9 cellular contexts compared by ENCODE assay signal in the genomic region with DNA sequence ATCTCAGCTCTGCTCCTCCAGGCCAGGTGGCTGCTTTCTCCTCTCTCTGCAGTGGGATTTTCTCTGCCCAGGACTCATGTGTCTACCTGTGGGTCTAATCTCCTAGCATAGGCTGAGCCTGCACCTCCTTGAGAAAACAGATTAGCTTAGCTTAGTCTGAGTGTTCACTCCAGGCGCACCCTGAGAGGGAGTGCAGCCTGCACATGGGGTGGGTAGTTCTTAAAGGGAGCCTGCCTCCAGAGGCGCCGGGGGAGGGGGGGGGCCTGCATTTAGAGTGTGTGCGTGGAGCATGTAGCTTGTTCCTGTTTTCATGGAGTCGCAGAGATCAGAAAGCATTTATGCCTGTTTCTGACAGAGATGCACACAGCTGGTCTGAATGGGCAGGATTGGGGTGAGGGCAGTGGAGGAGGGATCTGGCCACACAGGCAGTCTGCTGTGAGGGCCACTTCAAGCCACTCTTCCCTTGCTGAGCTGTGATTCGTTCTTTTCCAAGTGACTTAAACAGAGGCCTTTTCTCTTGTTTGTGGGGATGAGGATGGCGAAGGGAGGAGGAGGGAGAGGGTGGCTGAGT. TPM values are rescaled to one million over a fixed set of nuclear protein-coding genes. Genes with fewer than 3 reads are reported as not detected.
DNase-seq lines count a peak whose midpoint lies in the region; ATAC-seq, FAIRE-seq and TF ChIP-seq lines count a peak whose summit lies in the region.
"Had no signal": no experiment of that assay in that cellular context is flagged by ENCODE, and none has a peak within 500 bp of the region (broad histone marks: within the 10 kb centered on the region; RNA-seq: fewer than 3 reads in every experiment).

No MANE protein-coding gene starts in this region.

- no peak overlapping the region for H2AFZ ChIP-seq in HepG2 (ENCODE audit: low read length)

- no peak for ATAC-seq in HepG2
- ATAC-seq in memory B cell (ENCODE audit: low read depth), result peak; percentile 41
- ATAC-seq in GM18907 (IDR thresholded peaks at IDR 0.05; ENCODE audit: unreplicated experiment), result no peak
- no peak for ATAC-seq in GM18867 (IDR thresholded peaks at IDR 0.05; ENCODE audit: unreplicated experiment)
- ATAC-seq in GM21423 (IDR thresholded peaks at IDR 0.05; ENCODE audit: unreplicated experiment), result no peak

- H3K4me1 Mint-ChIP-seq in activated naive CD8-positive, alpha-beta T cell treated with anti-CD3 and anti-CD28 coated beads for 36 hours, result peaks cover 69% of the 10 kb centered on the region
- peaks cover 35% of the 10 kb centered on the region for H3K4me1 Mint-ChIP-seq in memory B cell

- FAIRE-seq in HepG2 (lab: Jason Lieb, UNC) (no peak), kidney (lab: Jason Lieb, UNC) (no peak)

- no peak overlapping the region for H3K4me3 Mint-ChIP-seq in activated naive CD8-positive, alpha-beta T cell treated with anti-CD3 and anti-CD28 coated beads for 36 hours
- H3K4me3 Mint-ChIP-seq in memory B cell, result peak overlapping the region; percentile 4

- H3K9me3 ChIP-seq in liver (ENCODE audit: control insufficient read depth in 4 of 4, low read length in 3 of 4), result no peaks in the 10 kb centered on the region
- no peaks in the 10 kb centered on the region for H3K9me3 ChIP-seq in HepG2 (ENCODE audit: low read length)
- no peaks in the 10 kb centered on the region for H3K9me3 ChIP-seq in kidney (ENCODE audit: control insufficient read depth in 1 of 2, low read length in 2 of 2)

- H3K36me3 Mint-ChIP-seq in activated naive CD8-positive, alpha-beta T cell treated with anti-CD3 and anti-CD28 coated beads for 36 hours, result peaks cover 38% of the 10 kb centered on the region
- H3K36me3 Mint-ChIP-seq in memory B cell, result peaks cover 13% of the 10 kb centered on the region

- H3K9me3 Mint-ChIP-seq in activated naive CD8-positive, alpha-beta T cell treated with anti-CD3 and anti-CD28 coated beads for 36 hours, result no peaks in the 10 kb centered on the region
- no peaks in the 10 kb centered on the region for H3K9me3 Mint-ChIP-seq in memory B cell

- POLR2A ChIA-PET in HepG2 (lab: Yijun Ruan, JAX), result interaction anchor here (1.3 kb wide), 1 partner anchor 47 kb away, joined by 3 read pairs; no protein-coding TSS in a partner anchor

- CTCF ChIA-PET in HepG2 (lab: Yijun Ruan, JAX; ENCODE audit: low intra/inter-chr PET ratio, low total read pairs), result no interaction called here

- TF ChIP-seq RAD21 in liver (IDR thresholded peaks at IDR 0.05), result no peak
- TF ChIP-seq RAD21 in HepG2 (CRISPR knock-in tag; IDR thresholded peaks at IDR 0.05), result no peak

- in situ Hi-C loops in HepG2 (cut with HindIII; ENCODE audit: extremely low pct_ligation_motif_present, low pct_unique_long_range_greater_than_20kb), result no loop called here

- H3K4me2 ChIP-seq in HepG2 (ENCODE audit: low read depth, low read length), result no peak overlapping the region

- no peak for TF ChIP-seq POLR2A in HepG2 (IDR thresholded peaks at IDR 0.05; ENCODE audit: insufficient read depth in 1 of 2, low read depth in 2 of 2, low read length in 2 of 2)

- H3K4me3 ChIP-seq in liver (ENCODE audit: low read depth in 1 of 3, low read length in 3 of 3), result no peak overlapping the region
- no peak overlapping the region for H3K4me3 ChIP-seq in HepG2 (replicated peaks in 1 of 3; ENCODE audit: insufficient read depth in 1 of 3, low read depth in 2 of 3, low read length in 3 of 3)
- H3K4me3 ChIP-seq in kidney (ENCODE audit: low read length in 2 of 2), result no peak overlapping the region

- peak overlapping the region; percentile 72 to 83 for H3K27ac ChIP-seq in liver (ENCODE audit: low read depth in 1 of 2, low read length in 2 of 2)
- no peak overlapping the region for H3K27ac ChIP-seq in HepG2 (ENCODE audit: extremely low read length, insufficient read depth, low read length)
- no peak overlapping the region for H3K27ac ChIP-seq in kidney (ENCODE audit: low read depth in 2 of 2, low read length in 2 of 2)

- H3K79me2 ChIP-seq in HepG2 (ENCODE audit: insufficient read depth, low read length), result peaks cover 62% of the 10 kb centered on the region

- H4K20me1 ChIP-seq in HepG2 (ENCODE audit: insufficient read depth, low read length), result no peaks in the 10 kb centered on the region

- peak overlapping the region; percentile 31 for H3K27ac Mint-ChIP-seq in activated naive CD8-positive, alpha-beta T cell treated with anti-CD3 and anti-CD28 coated beads for 36 hours
- H3K27ac Mint-ChIP-seq in memory B cell, result no peak overlapping the region

- intact Hi-C loops in HepG2 (cut with micrococcal nuclease; ENCODE audit: unreplicated experiment) (no loop called here), kidney (cut with DNase I) (no loop called here)

- peaks cover 22 to 56% (median 35%) of the 10 kb centered on the region in 4 donors for H3K4me1 ChIP-seq in liver (ENCODE audit: control insufficient read depth in 4 of 4, insufficient read depth in 4 of 4, low read length in 3 of 4)
- H3K4me1 ChIP-seq in HepG2 (ENCODE audit: insufficient read depth, low read length), result peaks cover 70% of the 10 kb centered on the region
- peaks cover 2 to 4% of the 10 kb centered on the region in 2 donors for H3K4me1 ChIP-seq in kidney (ENCODE audit: control insufficient read depth in 1 of 2, insufficient read depth in 1 of 2, low read depth in 1 of 2, low read length in 2 of 2)

- DNase-seq in HepG2 (ENCODE audit: low spot score), result no peak
- no peak for DNase-seq in activated naive CD8-positive, alpha-beta T cell treated with anti-CD3 and anti-CD28 coated beads for 36 hours
- DNase-seq in memory B cell (ENCODE audit: low spot score in 2 of 2), result no peak
- DNase-seq in kidney, result no peak
- DNase-seq: NCI-H1694 treated with DMSO at 0.1 percent for 48 hours had no signal

- H3K9ac ChIP-seq in liver (ENCODE audit: low read depth in 1 of 2, low read length in 2 of 2) (no peak overlapping the region), HepG2 (ENCODE audit: insufficient read depth, low read depth, low read length) (no peak overlapping the region), kidney (ENCODE audit: low read length in 2 of 2) (no peak overlapping the region)

- TF ChIP-seq CTCF in liver (IDR thresholded peaks at IDR 0.05; ENCODE audit: low read depth, low read length, missing input control), result no peak
- no peak for TF ChIP-seq CTCF in HepG2 (CRISPR knock-in tag; IDR thresholded peaks at IDR 0.05)
- TF ChIP-seq CTCF in kidney (IDR thresholded peaks at IDR 0.05; ENCODE audit: borderline replicate concordance, extremely low read depth, insufficient read depth), result no peak

- H3K27me3 ChIP-seq in liver (ENCODE audit: control insufficient read depth in 4 of 4, insufficient read depth in 4 of 4, low read length in 3 of 4), result no peaks in the 10 kb centered on the region
- H3K27me3 ChIP-seq in HepG2 (ENCODE audit: control insufficient read depth in 1 of 2, insufficient read depth in 2 of 2, low read length in 2 of 2), result no peaks in the 10 kb centered on the region

- 84% methylated on average over 7 of the region's 7 CpGs for WGBS in liver
- WGBS in HepG2 (ENCODE audit: low lambda C conversion rate), result 88% methylated on average over 7 of the region's 7 CpGs

- BruUV-seq in HepG2 (replicated peaks; lab: Mats Ljungman, UMichigan), result no TSS peak

- no peaks in the 10 kb centered on the region for H3K27me3 Mint-ChIP-seq in activated naive CD8-positive, alpha-beta T cell treated with anti-CD3 and anti-CD28 coated beads for 36 hours
- H3K27me3 Mint-ChIP-seq in memory B cell, result no peaks in the 10 kb centered on the region

- H3K36me3 ChIP-seq in liver (ENCODE audit: control insufficient read depth in 4 of 4, insufficient read depth in 3 of 4, low read depth in 1 of 4, low read length in 3 of 4) (peaks cover 0 to 2% (median 0%) of the 10 kb centered on the region in 4 donors), HepG2 (replicated peaks in 1 of 2; ENCODE audit: control insufficient read depth in 1 of 2, insufficient read depth in 2 of 2, low read length in 2 of 2) (peaks cover 0 to 3% of the 10 kb centered on the region in 2 experiments; a peak in 3 of 5 replicates), kidney (ENCODE audit: control insufficient read depth in 1 of 2, insufficient read depth in 2 of 2, low read length in 2 of 2) (no peaks in the 10 kb centered on the region)

- TF ChIP-seq EP300 in HepG2 (IDR thresholded peaks at IDR 0.05; ENCODE audit: low read depth in 2 of 2, low read length in 2 of 2) (no peak), HepG2 (CRISPR knock-in tag; IDR thresholded peaks at IDR 0.05; ENCODE audit: borderline replicate concordance) (no peak)

TF ChIP-seq in liver, 16 proteins besides CTCF, POLR2A, EP300 and RAD21 (continues in another document):
- TF ChIP-seq FOXA1 (IDR thresholded peaks at IDR 0.05) (no peak), HNF4G (IDR thresholded peaks at IDR 0.05) (no peak)

TF ChIP-seq in HepG2, 621 proteins besides CTCF, POLR2A, EP300 and RAD21 (continues in another document):
- TF ChIP-seq CHD2 (IDR thresholded peaks at IDR 0.05; ENCODE audit: low read depth, low read length) (no peak), KLF6 (CRISPR knock-in tag; IDR thresholded peaks at IDR 0.05) (no peak)

RNA-seq across cellular contexts. Expression of gene GALNT2, which starts 45.2 kb away (rescaled TPM):
- total RNA-seq in liver (100 to 1,000 TPM in 1 of 2 donors, 10 to 100 TPM in 1; 75.8 to 153 TPM), HepG2 (2016; rRNA removed; fragmentation: Illumina TruSeq; extraction: Trizol) (18.1 and 39.6 TPM in 2 replicates), kidney (59.2 TPM)
- polyA plus RNA-seq in liver (100 to 1,000 TPM in 1 of 2 donors, 10 to 100 TPM in 1; 47.5 to 182 TPM), HepG2 (2011; rRNA removed) (39.3 and 44.2 TPM in 2 replicates), kidney (ENCODE audit: insufficient read depth, low read depth, low replicate concordance) (20.2 TPM)
- total RNA-seq in HepG2 (2016; cell fraction: cytosol; rRNA removed; fragmentation: Illumina TruSeq; extraction: Trizol; ENCODE audit: low read depth), result 5.4 TPM in 2 replicates
- total RNA-seq in HepG2 (2016; cell fraction: insoluble cytoplasmic fraction; rRNA removed; fragmentation: Illumina TruSeq; extraction: Trizol), result 15.0 and 40.1 TPM in 2 replicates
- 12.5 and 13.0 TPM in 2 replicates for total RNA-seq in HepG2 (2016; cell fraction: membrane; rRNA removed; fragmentation: Illumina TruSeq; extraction: Trizol)
- total RNA-seq in HepG2 (2016; cell fraction: nucleus; rRNA removed; fragmentation: Illumina TruSeq; extraction: Trizol), result 37.9 and 44.3 TPM in 2 replicates
- 49.4 and 53.3 TPM in 2 replicates for polyA plus RNA-seq in HepG2 (2011; cell fraction: cytosol; rRNA removed)
- polyA plus RNA-seq in HepG2 (2011; cell fraction: nucleus; rRNA removed), result 41.5 and 42.3 TPM in 2 replicates
- 62.4 and 72.1 TPM in 2 replicates for polyA plus RNA-seq in HepG2 (2012)
- 5.6 and 5.7 TPM in 2 replicates for polyA plus RNA-seq in HepG2 (2016; cell fraction: cytosol; fragmentation: Illumina TruSeq; extraction: Trizol; ENCODE audit: low read depth)
- 17.3 and 20.6 TPM in 2 replicates for polyA plus RNA-seq in HepG2 (2016; cell fraction: insoluble cytoplasmic fraction; fragmentation: Illumina TruSeq; extraction: Trizol; ENCODE audit: low read depth)
- 9.2 TPM in 2 replicates for polyA plus RNA-seq in HepG2 (2016; cell fraction: membrane; fragmentation: Illumina TruSeq; extraction: Trizol; ENCODE audit: low read depth)
- 63.7 and 66.5 TPM in 2 replicates for polyA plus RNA-seq in HepG2 (2016; cell fraction: nucleus; fragmentation: Illumina TruSeq; extraction: Trizol; ENCODE audit: insufficient read depth, low read depth)
- polyA minus RNA-seq in HepG2 (2011; rRNA and poly(A)+ RNA removed; ENCODE audit: low replicate concordance), result 56.6 and 150 TPM in 2 replicates
- 31.7 and 33.5 TPM in 2 replicates for polyA minus RNA-seq in HepG2 (2011; cell fraction: cytosol; rRNA and poly(A)+ RNA removed)
- 30.0 and 30.1 TPM in 2 replicates for polyA minus RNA-seq in HepG2 (2011; cell fraction: nucleus; rRNA and poly(A)+ RNA removed)
- total RNA-seq in activated naive CD8-positive, alpha-beta T cell treated with anti-CD3 and anti-CD28 coated beads for 36 hours, result 10 to 100 TPM; 46.5 to 48.2 TPM

Comparison
In these comparisons a context has a peak if more than half of its experiments do, and no peak if none do; other contexts are left out.
1. H3K27ac ChIP-seq: peak in liver (2 of 2); none in HepG2 (single experiment) and kidney (0 of 2).